In genomic region chr11:131893103-131893502, GRCh38 we compare ENCODE assay signal across 16 cellular contexts.
DNase-seq lines count a peak whose midpoint lies in the region; ATAC-seq and TF ChIP-seq lines count a peak whose summit lies in the region.
"Had no signal": no experiment of that assay in that cellular context is flagged by ENCODE, and none has a peak within 500 bp of the region (broad histone marks: within the 10 kb centered on the region; RNA-seq: fewer than 3 reads in every experiment).

No MANE protein-coding gene starts in this region.

- H3K27ac Mint-ChIP-seq in naive thymus-derived CD8-positive, alpha-beta T cell, result no peak overlapping the region
- H3K27ac Mint-ChIP-seq: activated B cell treated with CpG ODN at 0.5 μM for 24 hours, brain had no signal

- TF ChIP-seq CTCF in GM20000 (IDR thresholded peaks at IDR 0.05; ENCODE audit: extremely low read depth, missing control alignments), result no peak

- no peaks in the 10 kb centered on the region for H3K9me3 Mint-ChIP-seq in naive thymus-derived CD8-positive, alpha-beta T cell
- H3K9me3 Mint-ChIP-seq: activated B cell treated with CpG ODN at 0.5 μM for 24 hours, brain had no signal

- DNase-seq in GM20000 (ENCODE audit: low spot score) (peak; percentile 61), germinal center (ENCODE audit: low spot score) (no peak)
- DNase-seq in activated CD4-positive, alpha-beta T cell treated with anti-CD3 and anti-CD28 coated beads for 48 hours, result no peak
- no peak for DNase-seq in naive thymus-derived CD8-positive, alpha-beta T cell
- no peak for DNase-seq in activated naive CD4-positive, alpha-beta T cell treated with anti-CD3 and anti-CD28 coated beads, Interleukin-2, amount 50 U/mL, for 16 hours
- DNase-seq: activated B cell treated with CpG ODN at 0.5 μM for 24 hours, C1 segment of cervical spinal cord, midbrain, MV-4-11, NCI-H524 treated with DMSO at 0.1 percent for 48 hours, SJCRH30 had no signal

- POLR2A ChIA-PET in naive thymus-derived CD8-positive, alpha-beta T cell (lab: Charles Lee), result no interaction called here

- H3K4me1 Mint-ChIP-seq in naive thymus-derived CD8-positive, alpha-beta T cell, result no peaks in the 10 kb centered on the region
- H3K4me1 Mint-ChIP-seq: activated B cell treated with CpG ODN at 0.5 μM for 24 hours had no signal

- peaks cover 0 to 7% (median 0%) of the 10 kb centered on the region in 5 donors for H3K27me3 Mint-ChIP-seq in naive thymus-derived CD8-positive, alpha-beta T cell
- H3K27me3 Mint-ChIP-seq: activated B cell treated with CpG ODN at 0.5 μM for 24 hours, brain had no signal

- ATAC-seq in GM18511 (IDR thresholded peaks at IDR 0.05; ENCODE audit: unreplicated experiment), result peak; percentile 91
- ATAC-seq in HG02885 (IDR thresholded peaks at IDR 0.05; ENCODE audit: poor library complexity, unreplicated experiment), result peak; percentile 86
- peak; percentile 94 for ATAC-seq in HG03520 (IDR thresholded peaks at IDR 0.05; ENCODE audit: unreplicated experiment)
- ATAC-seq in naive thymus-derived CD8-positive, alpha-beta T cell, result no peak
- ATAC-seq: esophagus mucosa had no signal

- H3K4me3 Mint-ChIP-seq in naive thymus-derived CD8-positive, alpha-beta T cell, result no peak overlapping the region
- H3K4me3 Mint-ChIP-seq: activated B cell treated with CpG ODN at 0.5 μM for 24 hours, brain had no signal

- no peaks in the 10 kb centered on the region for H3K36me3 Mint-ChIP-seq in naive thymus-derived CD8-positive, alpha-beta T cell
- H3K36me3 Mint-ChIP-seq: brain had no signal

Comparison
In these comparisons a context has a peak if more than half of its experiments do, and no peak if none do; other contexts are left out.
1. ATAC-seq: peak in GM18511 (single experiment), HG02885 (single experiment) and HG03520 (single experiment); none in naive thymus-derived CD8-positive, alpha-beta T cell (0 of 2).